Comparison of ENCODE assay signal across 14 cellular contexts in genomic region chr2:237591021-237591370, GRCh38. TPM values are rescaled to one million over a fixed set of nuclear protein-coding genes. Genes with fewer than 3 reads are reported as not detected.
A peak's percentile ranks its signal among the peaks of the same experiment; 100 is the strongest.
DNase-seq lines count a peak whose midpoint lies in the region; ATAC-seq and TF ChIP-seq lines count a peak whose summit lies in the region.
"Had no signal": no experiment of that assay in that cellular context is flagged by ENCODE, and none has a peak within 500 bp of the region (broad histone marks: within the 10 kb centered on the region; RNA-seq: fewer than 3 reads in every experiment).

No MANE protein-coding gene starts in this region.

- H3K27ac ChIP-seq in esophagus (ENCODE audit: low read depth in 2 of 2, low read length in 1 of 2) = peak overlapping the region; percentile 78 to 89
- H3K27ac ChIP-seq: vagina had no signal

- peak overlapping the region; percentile 65 for H3K27ac Mint-ChIP-seq in osteocyte (ENCODE audit: unreplicated experiment)

- no peak for TF ChIP-seq CTCF in osteocyte (IDR thresholded peaks at IDR 0.05)
- no peak for TF ChIP-seq CTCF in lower leg skin (IDR thresholded peaks at IDR 0.05)

- peak overlapping the region; percentile 4 to 42 for H3K4me3 ChIP-seq in esophagus (ENCODE audit: low read depth in 1 of 2, low read length in 2 of 2)
- H3K4me3 ChIP-seq in lower leg skin (ENCODE audit: low read depth, poor library complexity, severe bottlenecking) = no peak overlapping the region
- H3K4me3 ChIP-seq: vagina had no signal

- H3K27me3 ChIP-seq in esophagus (ENCODE audit: control insufficient read depth in 1 of 2, insufficient read depth in 2 of 2, low read length in 2 of 2) = no peaks in the 10 kb centered on the region
- H3K27me3 ChIP-seq: vagina had no signal

- H3K4me1 ChIP-seq in esophagus (ENCODE audit: control insufficient read depth in 2 of 2, insufficient read depth in 2 of 2, low read length in 1 of 2) = peaks cover 7 to 14% of the 10 kb centered on the region in 2 donors

- WGBS in esophagus, 2 donors = 41 to 57% methylated on average over 4 of the region's 4 CpGs
- WGBS in lower leg skin, 2 donors = 30 to 36% methylated on average over 3 to 4 of the region's 4 CpGs

- intact Hi-C loops in lower leg skin (cut with DNase I; ENCODE audit: low total_unique reads) = loop anchor here (10.0 kb wide), 1 partner anchor 154 kb away; no protein-coding TSS in a partner anchor

- no peak for ATAC-seq in HG03354 (IDR thresholded peaks at IDR 0.05; ENCODE audit: poor library complexity, severe bottlenecking, unreplicated experiment)

- peak; percentile 82 for DNase-seq in DMS79 treated with DMSO at 0.1 percent for 48 hours (lab: John Stamatoyannopoulos, UW)
- DNase-seq in NCI-H510A treated with DMSO at 0.1 percent for 48 hours (lab: John Stamatoyannopoulos, UW) = peak; percentile 80
- DNase-seq in osteocyte (ENCODE audit: extremely low spot score, unreplicated experiment) = no peak
- DNase-seq in superior temporal gyrus (ENCODE audit: extremely low spot score) = no peak
- DNase-seq in G401 (ENCODE audit: low spot score) = no peak
- DNase-seq in lower leg skin (ENCODE audit: low spot score in 2 of 2) = no peak
- DNase-seq: activated gamma-delta T cell treated with Interleukin-2 at 50 U/mL for 16 hours; midbrain; NCI-H1048; stimulated activated CD4-positive, alpha-beta T cell treated with anti-CD3 and anti-CD28 coated beads, Interleukin-1b, Interleukin-23, amount 100 ng/mL, for 48 hours; T1000 had no signal

- no peaks in the 10 kb centered on the region for H3K9me3 ChIP-seq in esophagus (ENCODE audit: control insufficient read depth in 2 of 2, insufficient read depth in 1 of 2, low read depth in 1 of 2, low read length in 1 of 2)
- H3K9me3 ChIP-seq: vagina had no signal

- H3K27me3 Mint-ChIP-seq in osteocyte (ENCODE audit: unreplicated experiment) = no peaks in the 10 kb centered on the region

- peaks cover 60% of the 10 kb centered on the region for H3K4me1 Mint-ChIP-seq in osteocyte (ENCODE audit: unreplicated experiment)

- H3K36me3 ChIP-seq in esophagus (ENCODE audit: control insufficient read depth in 2 of 2, insufficient read depth in 2 of 2, low read length in 1 of 2) = no peaks in the 10 kb centered on the region
- H3K36me3 ChIP-seq: vagina had no signal

- in situ Hi-C loops in G401 (cut with HindIII; ENCODE audit: low sequenced_read_pairs) = no loop called here

- H3K9me3 Mint-ChIP-seq in osteocyte (ENCODE audit: unreplicated experiment) = no peaks in the 10 kb centered on the region

- no peak for TF ChIP-seq POLR2A in lower leg skin (IDR thresholded peaks at IDR 0.05)

- no peaks in the 10 kb centered on the region for H3K36me3 Mint-ChIP-seq in osteocyte (ENCODE audit: unreplicated experiment)

- peak overlapping the region; percentile 40 for H3K4me3 Mint-ChIP-seq in osteocyte (ENCODE audit: unreplicated experiment)

RNA-seq across cellular contexts. Expression of gene RAB17, which starts 0.5 kb away (rescaled TPM):
- 10 to 100 TPM in 1 of 2 donors, 1 to 10 TPM in 1; 7.0 to 10.9 TPM for polyA plus RNA-seq in esophagus
- total RNA-seq in osteocyte (3.9 and 5.2 TPM in 2 replicates), lower leg skin (1 to 10 TPM; 1.7 to 6.3 (median 2.8) TPM)
- not detected in 2 replicates for total RNA-seq in G401 (2014; rRNA removed; shearing (Covaris generic))
- total RNA-seq: vagina had no signal

RNA-seq across cellular contexts. Expression of gene PRLH, which starts 24.6 kb away (rescaled TPM):
- polyA plus RNA-seq in esophagus = not detected
- total RNA-seq in osteocyte (not detected in 2 replicates), lower leg skin (not detected)
- not detected in 2 replicates for total RNA-seq in G401 (2014; rRNA removed; shearing (Covaris generic))
- total RNA-seq: vagina had no signal

RNA-seq across cellular contexts. Expression of gene LRRFIP1, which starts 36.4 kb away (rescaled TPM):
- 10 to 100 TPM; 58.9 to 69.5 TPM for polyA plus RNA-seq in esophagus
- 78.9 and 79.9 TPM in 2 replicates for total RNA-seq in osteocyte
- 14.3 and 24.6 TPM in 2 replicates for total RNA-seq in G401 (2014; rRNA removed; shearing (Covaris generic))
- 10 to 100 TPM; 45.5 to 88.0 (median 67.5) TPM for total RNA-seq in lower leg skin

Comparison
In these comparisons a context has a peak if more than half of its experiments do, and no peak if none do; other contexts are left out.
1. DNase-seq: peak in DMS79 treated with DMSO at 0.1 percent for 48 hours (single experiment) and NCI-H510A treated with DMSO at 0.1 percent for 48 hours (single experiment); none in osteocyte (single experiment), superior temporal gyrus (single experiment), G401 (single experiment) and lower leg skin (0 of 2).